Comparison of ENCODE assay signal across 8 cellular contexts in the genomic region with DNA sequence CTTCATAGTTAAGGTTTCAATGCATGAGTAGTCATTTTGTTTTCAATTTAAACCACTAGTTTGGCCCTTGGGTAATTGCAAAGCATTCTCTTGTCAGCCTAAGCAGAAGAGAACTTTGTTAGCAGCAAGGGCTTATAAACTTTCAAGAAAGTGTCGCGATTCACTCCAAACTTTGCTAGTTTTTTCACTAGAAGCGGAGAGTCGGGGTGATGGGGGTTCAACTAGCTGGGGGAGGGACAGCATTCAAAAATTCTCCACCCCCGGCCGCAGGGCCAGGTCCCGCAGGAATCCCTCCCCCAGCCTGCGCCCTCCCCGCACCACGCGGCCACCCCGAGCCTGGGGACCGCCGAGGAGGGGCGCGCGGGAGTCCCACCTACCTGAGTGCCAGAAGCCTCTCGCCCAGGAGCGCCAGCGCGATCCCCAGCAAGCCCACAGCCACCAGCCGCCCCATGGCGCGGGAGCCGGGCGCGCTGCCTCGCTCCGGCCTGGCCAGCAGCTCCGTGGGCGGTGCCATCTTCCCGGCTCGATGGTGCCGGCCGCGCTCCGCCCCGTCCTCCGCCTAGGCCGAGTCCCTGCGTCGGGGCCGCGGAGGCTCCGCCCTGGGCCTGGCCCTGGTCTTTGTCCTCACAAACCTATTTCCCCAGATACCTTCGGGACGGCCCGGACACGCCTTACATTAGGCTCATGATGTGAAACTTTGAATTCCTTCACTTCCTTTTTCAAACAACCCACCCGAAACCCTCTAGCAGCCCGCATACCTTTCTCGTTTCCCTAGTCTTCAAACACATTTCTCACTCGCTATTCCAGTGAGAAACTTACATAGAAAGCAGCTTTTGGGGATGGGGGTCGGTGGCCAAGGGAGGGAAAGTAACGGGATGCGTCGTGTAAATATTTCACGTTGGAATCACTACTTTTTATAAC. TPM values are rescaled to one million over a fixed set of nuclear protein-coding genes. Genes with fewer than 3 reads are reported as not detected.
DNase-seq lines count a peak whose midpoint lies in the region; ATAC-seq, FAIRE-seq and TF ChIP-seq lines count a peak whose summit lies in the region.

A gene (minus strand): TSS at position 528 of the 921 bp plus-strand sequence. CDS start 77 bp downstream, at position 451.

- peaks cover 5% of the 10 kb centered on the region; the same call in 1 of the 2 replicates for H3K36me3 Mint-ChIP-seq in HFFc6 (ENCODE audit: low read depth)
- H3K36me3 Mint-ChIP-seq in T-helper 17 cell (ENCODE audit: low read depth): peaks cover 3% of the 10 kb centered on the region

- H3K27ac Mint-ChIP-seq in HFFc6: peak within 1 kb of the TSS; percentile 99
- peak within 1 kb of the TSS; percentile 57 for H3K27ac Mint-ChIP-seq in T-helper 17 cell

- ATAC-seq in T-helper 17 cell (peak; percentile 91), K562 (peak; percentile 99)

- peak within 1 kb of the TSS; percentile 99 for H2AFZ ChIP-seq in K562 (ENCODE audit: low read depth, low read length)

- TF ChIP-seq RAD21 in K562 (CRISPR knock-in tag; conservative IDR thresholded peaks at IDR 0.05 in 1 of 2, IDR thresholded peaks at IDR 0.05 in 1 of 2): no peak

- peak within 1 kb of the TSS; percentile 85 to 93 for H3K9ac ChIP-seq in K562 (ENCODE audit: insufficient read depth in 1 of 2, low read depth in 2 of 2, low read length in 2 of 2)

- no peaks in the 10 kb centered on the region for H4K20me1 ChIP-seq in K562 (replicated peaks; ENCODE audit: control insufficient read depth, insufficient read depth, low read length)

- peak within 1 kb of the TSS; percentile 77 for H3K4me2 ChIP-seq in K562 (ENCODE audit: insufficient read depth, low read length)

- TF ChIP-seq POLR2A in GM12891 (IDR thresholded peaks at IDR 0.05; ENCODE audit: low read depth, low read length): no peak
- TF ChIP-seq POLR2A in K562 (conservative IDR thresholded peaks at IDR 0.05): peak; percentile 94

- TF ChIP-seq EP300 in K562 (IDR thresholded peaks at IDR 0.05; ENCODE audit: low read length): no peak

- 3% methylated on average over 51 of the region's 58 CpGs for WGBS in K562 (ENCODE audit: insufficient coverage, low coverage, missing lambda C conversion rate)

- H3K36me3 ChIP-seq in K562 (ENCODE audit: control insufficient read depth, insufficient read depth, low read length): no peaks in the 10 kb centered on the region; the same call in 2 of the 3 replicates

- DNase-seq in GM12891 (ENCODE audit: insufficient read length, low spot score) (peak; percentile 57), HFFc6 (peak; percentile 53), MV-4-11 (lab: John Stamatoyannopoulos, UW) (peak; percentile 82), T-helper 17 cell (peak in 2 of 3 donors; percentile 11 to 17), K562 (ENCODE audit: extremely low read depth in 1 of 4, low spot score in 3 of 4) (peak; percentile 80 to 91 (median 86)), hippocampal formation (lab: John Stamatoyannopoulos, UW) (peak; percentile 45 to 61), putamen (ENCODE audit: low spot score) (peak; percentile 70), NCI-H128 (lab: John Stamatoyannopoulos, UW; ENCODE audit: unreplicated experiment) (no peak)

- POLR2A ChIA-PET in K562 (lab: Yijun Ruan, JAX): interaction anchor here (0.6 to 1.6 kb wide), 6 partner anchors 9 to 237 kb away, joined by 3 to 7 read pairs (median 4); no protein-coding TSS in a partner anchor

- FAIRE-seq in GM12891 (lab: Jason Lieb, UNC): peak; percentile 87
- peak; percentile 84 for FAIRE-seq in K562 (lab: Jason Lieb, UNC)

- peaks cover 34% of the 10 kb centered on the region for H3K4me1 Mint-ChIP-seq in HFFc6 (ENCODE audit: low read depth)
- H3K4me1 Mint-ChIP-seq in T-helper 17 cell: peaks cover 13% of the 10 kb centered on the region

- H3K9me3 ChIP-seq in T-helper 17 cell (ENCODE audit: control insufficient read depth, low read length, poor library complexity, severe bottlenecking) (no peaks in the 10 kb centered on the region), K562 (replicated peaks; ENCODE audit: control insufficient read depth, insufficient read depth, low read depth, low read length) (no peaks in the 10 kb centered on the region)

- peak within 1 kb of the TSS; percentile 61 for H3K4me3 ChIP-seq in K562

- no peaks in the 10 kb centered on the region; the same call in 1 of the 2 replicates for H3K9me3 Mint-ChIP-seq in HFFc6

- H3K4me3 Mint-ChIP-seq in HFFc6 (peak within 1 kb of the TSS; percentile 96), T-helper 17 cell (peak within 1 kb of the TSS; percentile 93)

- BruUV-seq in K562 (replicated peaks; lab: Mats Ljungman, UMichigan): no TSS peak

- TF ChIP-seq CTCF in HFFc6 (IDR thresholded peaks at IDR 0.05): no peak; the same call in 1 of the 2 replicates
- TF ChIP-seq CTCF in K562 (IDR thresholded peaks at IDR 0.05 in 2 of 3, conservative IDR thresholded peaks at IDR 0.05 in 1 of 3; ENCODE audit: insufficient read depth in 2 of 3, low read depth in 1 of 3, low read length in 3 of 3): no peak

- intact Hi-C loops in K562 (cut with micrococcal nuclease): no loop called here

- peaks cover 3% of the 10 kb centered on the region; the same call in 1 of the 2 replicates for H3K27me3 Mint-ChIP-seq in HFFc6 (ENCODE audit: insufficient read depth)
- no peaks in the 10 kb centered on the region for H3K27me3 Mint-ChIP-seq in T-helper 17 cell

- CTCF ChIA-PET in K562 (lab: Yijun Ruan, JAX; ENCODE audit: low intra/inter-chr PET ratio): interaction anchor here (0.6 kb wide), 1 partner anchor 252 kb away, joined by 3 read pairs; no protein-coding TSS in a partner anchor

- peaks cover 9% of the 10 kb centered on the region for H3K79me2 ChIP-seq in K562 (ENCODE audit: control insufficient read depth, insufficient read depth, low read length)

- H3K4me1 ChIP-seq in K562 (replicated peaks in 1 of 2; ENCODE audit: control insufficient read depth in 2 of 2, insufficient read depth in 2 of 2, low read length in 2 of 2): peaks cover 9 to 10% of the 10 kb centered on the region in 2 experiments; a peak in 4 of 5 replicates

- no peaks in the 10 kb centered on the region for H3K9me1 ChIP-seq in K562 (ENCODE audit: control insufficient read depth, insufficient read depth, low read length)

- in situ Hi-C loops in K562 (cut with MboI): no loop called here

- no peaks in the 10 kb centered on the region for H3K27me3 ChIP-seq in K562 (ENCODE audit: control insufficient read depth in 2 of 2, insufficient read depth in 2 of 2, low read length in 2 of 2)

- H3K27ac ChIP-seq in K562 (ENCODE audit: extremely low read depth, low read depth, low read length): peak within 1 kb of the TSS; percentile 81

TF ChIP-seq in GM12891, 5 proteins besides CTCF, POLR2A, EP300 and RAD21:
- TF ChIP-seq SPI1 (IDR thresholded peaks at IDR 0.05; ENCODE audit: low read depth, low read length): peak; percentile 90
- TF ChIP-seq POU2F2 (IDR thresholded peaks at IDR 0.05; ENCODE audit: low read depth, low read length): no peak
- no peak for TF ChIP-seq PAX5 (IDR thresholded peaks at IDR 0.05; ENCODE audit: insufficient read depth, low read length, severe bottlenecking)
- no peak for TF ChIP-seq POLR2AphosphoS5 (IDR thresholded peaks at IDR 0.05; ENCODE audit: low read depth, low read length)

TF ChIP-seq in K562, 482 proteins besides CTCF, POLR2A, EP300 and RAD21 (continues in another document):
- TF ChIP-seq ZNF561 (CRISPR knock-in tag; conservative IDR thresholded peaks at IDR 0.05) (no peak), HOXB6 (CRISPR knock-in tag; IDR thresholded peaks at IDR 0.05; ENCODE audit: borderline replicate concordance) (no peak), DPF2 (IDR thresholded peaks at IDR 0.05) (peak; percentile 11; the same call in 1 of the 2 replicates), MTA3 (IDR thresholded peaks at IDR 0.05; ENCODE audit: borderline replicate concordance) (peak; percentile 75; the same call in 1 of the 2 replicates), ZFP30 (CRISPR knock-in tag; IDR thresholded peaks at IDR 0.05; ENCODE audit: borderline replicate concordance) (no peak), BCL6 (CRISPR knock-in tag; IDR thresholded peaks at IDR 0.05) (no peak), HMG20A (CRISPR knock-in tag; conservative IDR thresholded peaks at IDR 0.05) (no peak), NR1H2 (CRISPR knock-in tag; IDR thresholded peaks at IDR 0.05) (0 out of 2 replicates have a peak, but pooled peaks have one; percentile 47)
- TF ChIP-seq, protein P1, sequence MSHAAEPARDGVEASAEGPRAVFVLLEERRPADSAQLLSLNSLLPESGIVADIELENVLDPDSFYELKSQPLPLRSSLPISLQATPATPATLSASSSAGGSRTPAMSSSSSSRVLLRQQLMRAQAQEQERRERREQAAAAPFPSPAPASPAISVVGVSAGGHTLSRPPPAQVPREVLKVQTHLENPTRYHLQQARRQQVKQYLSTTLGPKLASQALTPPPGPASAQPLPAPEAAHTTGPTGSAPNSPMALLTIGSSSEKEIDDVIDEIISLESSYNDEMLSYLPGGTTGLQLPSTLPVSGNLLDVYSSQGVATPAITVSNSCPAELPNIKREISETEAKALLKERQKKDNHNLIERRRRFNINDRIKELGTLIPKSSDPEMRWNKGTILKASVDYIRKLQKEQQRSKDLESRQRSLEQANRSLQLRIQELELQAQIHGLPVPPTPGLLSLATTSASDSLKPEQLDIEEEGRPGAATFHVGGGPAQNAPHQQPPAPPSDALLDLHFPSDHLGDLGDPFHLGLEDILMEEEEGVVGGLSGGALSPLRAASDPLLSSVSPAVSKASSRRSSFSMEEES (CRISPR knock-in tag; IDR thresholded peaks at IDR 0.05): no peak

RNA-seq across cellular contexts. Expression of the gene that starts here (rescaled TPM):
- polyA plus RNA-seq in GM12891 (2012; ENCODE audit: low read depth, missing spikeins): 10.5 TPM
- total RNA-seq in HFFc6 (2021; fragmentation: NEBNext Ultra II Directional; extraction: Animal tissue kit (Norgen Biotek cat#: 25700)): 10 to 100 TPM; 63.7 to 79.0 (median 72.0) TPM
- total RNA-seq in T-helper 17 cell: 1 to 10 TPM; 6.3 to 8.2 TPM
- total RNA-seq in K562 (2011; cell fraction: chromatin; rRNA removed; ENCODE audit: low replicate concordance): 26.9 and 76.6 TPM in 2 replicates
- total RNA-seq in K562 (2011; cell fraction: nucleolus; rRNA removed): 18.2 and 21.1 TPM in 2 replicates
- total RNA-seq in K562 (2011; cell fraction: nucleoplasm; rRNA removed): 48.1 and 70.0 TPM in 2 replicates
- 15.8 and 15.9 TPM in 2 replicates for total RNA-seq in K562 (2014; rRNA removed)
- total RNA-seq in K562 (2014; rRNA removed; fragmentation: Illumina TruSeq; extraction: Trizol): 21.4 and 21.9 TPM in 2 replicates
- 23.8 and 29.3 TPM in 2 replicates for total RNA-seq in K562 (2015; rRNA removed; fragmentation: Illumina TruSeq; extraction: Trizol)
- total RNA-seq in K562 (2021): 14.6 and 16.7 TPM in 2 replicates
- 13.0 and 30.1 TPM in 2 replicates for polyA plus RNA-seq in K562 (2011; rRNA removed)
- polyA plus RNA-seq in K562 (2011; cell fraction: cytosol; rRNA removed): 7.5 and 8.6 TPM in 2 replicates
- polyA plus RNA-seq in K562 (2011; cell fraction: nucleus; rRNA removed): 22.3 and 43.1 TPM in 2 replicates
- polyA plus RNA-seq in K562 (2012): 13.0 and 16.1 TPM in 2 replicates
- 19.4 and 23.7 TPM in 2 replicates for polyA plus RNA-seq in K562 (2014; fragmentation: Illumina TruSeq; extraction: Trizol)
- 10 to 100 TPM in 1 of 2 experiments, 1 to 10 TPM in 1; 8.5 to 10.4 TPM for polyA plus RNA-seq in K562 (2014; fragmentation: Nextera tagmentation; extraction: Ambion mirVana)
- polyA plus RNA-seq in K562 (2014; rRNA removed): 21.5 and 25.1 TPM in 2 replicates
- polyA minus RNA-seq in K562 (2011; rRNA and poly(A)+ RNA removed): 6.0 and 18.4 TPM in 2 replicates
- 3.2 and 10.2 TPM in 2 replicates for polyA minus RNA-seq in K562 (2011; cell fraction: cytosol; rRNA and poly(A)+ RNA removed)
- 9.7 and 24.1 TPM in 2 replicates for polyA minus RNA-seq in K562 (2011; cell fraction: nucleus; rRNA and poly(A)+ RNA removed)
